In the genomic region with DNA sequence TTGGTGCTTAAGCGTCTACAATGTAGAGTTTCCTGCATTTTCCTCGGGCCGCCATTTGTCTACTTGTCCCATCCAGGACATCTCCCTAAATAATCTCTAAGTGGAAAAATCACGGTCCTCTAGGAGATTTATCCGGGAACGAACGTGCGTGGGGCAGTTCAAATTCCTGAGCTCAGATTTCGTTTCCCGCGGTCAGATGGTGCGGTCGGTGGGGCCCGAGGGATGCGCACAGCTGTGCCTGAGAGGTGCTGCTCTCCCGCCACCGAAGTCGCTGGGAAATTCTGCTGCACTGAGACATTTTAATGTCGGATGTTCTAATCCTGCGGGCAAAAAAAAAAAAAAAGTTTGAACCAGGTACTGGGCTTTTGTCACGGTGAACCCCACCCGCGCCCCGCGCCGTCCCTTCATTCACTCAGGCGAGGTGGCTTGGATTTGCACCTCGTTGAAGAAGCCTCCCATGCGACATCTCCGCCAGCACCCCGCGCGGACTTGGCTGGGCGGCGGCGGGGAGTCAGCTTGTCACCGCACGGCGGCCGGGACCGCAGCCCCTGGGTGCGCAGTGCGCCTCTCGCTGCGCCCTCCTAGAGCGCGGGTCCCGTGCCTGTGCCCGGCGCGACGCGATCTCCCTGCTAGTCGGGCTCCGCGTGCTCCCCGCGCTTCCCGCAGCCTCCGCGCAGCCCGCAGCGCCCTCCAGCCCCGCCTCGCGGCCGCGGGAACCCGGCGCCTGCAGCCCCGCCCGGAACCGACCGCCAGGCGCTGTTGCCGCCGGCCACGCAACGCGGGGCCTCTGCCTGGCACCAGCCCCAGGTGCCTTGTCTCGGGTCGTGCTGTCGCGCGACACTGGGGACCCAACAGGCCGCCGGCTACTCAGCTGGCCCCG, we compare ENCODE assay signal across 8 cellular contexts.
DNase-seq lines count a peak whose midpoint lies in the region; ATAC-seq and TF ChIP-seq lines count a peak whose summit lies in the region.

No MANE protein-coding gene starts in this region.

- peak; percentile 65 to 70 for ATAC-seq in lower lobe of right lung
- ATAC-seq in HG02763 (IDR thresholded peaks at IDR 0.05; ENCODE audit: unreplicated experiment) = no peak
- no peak for ATAC-seq in GM18870 (IDR thresholded peaks at IDR 0.05; ENCODE audit: unreplicated experiment)

- H3K4me1 ChIP-seq in lower lobe of right lung (peaks cover 16% of the 10 kb centered on the region), subcutaneous abdominal adipose tissue (ENCODE audit: control insufficient read depth in 5 of 5, insufficient read depth in 5 of 5, low read length in 5 of 5) (peaks cover 2 to 24% (median 11%) of the 10 kb centered on the region in 5 donors)

- H3K36me3 ChIP-seq in lower lobe of right lung (no peaks in the 10 kb centered on the region), subcutaneous abdominal adipose tissue (ENCODE audit: control insufficient read depth in 5 of 5, insufficient read depth in 5 of 5, low read length in 5 of 5) (no peaks in the 10 kb centered on the region)

- peak overlapping the region; percentile 48 to 78 (median 64) for H3K9ac ChIP-seq in subcutaneous abdominal adipose tissue (ENCODE audit: low read length in 5 of 5)

- H3K9me3 ChIP-seq in lower lobe of right lung = no peaks in the 10 kb centered on the region
- H3K9me3 ChIP-seq in subcutaneous abdominal adipose tissue (ENCODE audit: control insufficient read depth in 5 of 5, low read length in 5 of 5) = no peaks in the 10 kb centered on the region

- TF ChIP-seq CTCF in lower lobe of right lung (IDR thresholded peaks at IDR 0.05) = peak; percentile 28

- intact Hi-C loops in lower lobe of right lung (cut with DNase I) = loop anchor here (10.0 kb wide), 1 partner anchor 195 kb away; a partner anchor contains a TSS

- peak overlapping the region; percentile 76 for H3K27ac ChIP-seq in lower lobe of right lung
- H3K27ac ChIP-seq in subcutaneous abdominal adipose tissue (ENCODE audit: low read depth, low read length) = peak overlapping the region; percentile 89

- peak overlapping the region; percentile 69 for H3K4me3 ChIP-seq in lower lobe of right lung
- peak overlapping the region; percentile 67 to 79 (median 75) for H3K4me3 ChIP-seq in subcutaneous abdominal adipose tissue (ENCODE audit: low read depth in 1 of 5, low read length in 5 of 5)

- no peaks in the 10 kb centered on the region for H3K27me3 ChIP-seq in lower lobe of right lung (ENCODE audit: low read depth)
- peaks cover 0 to 3% (median 0%) of the 10 kb centered on the region in 5 donors for H3K27me3 ChIP-seq in subcutaneous abdominal adipose tissue (ENCODE audit: control insufficient read depth in 5 of 5, insufficient read depth in 4 of 5, low read length in 5 of 5)

- DNase-seq in NCI-H82 (lab: John Stamatoyannopoulos, UW) = peak; percentile 33
- DNase-seq in NCI-H82 treated with DMSO at 0.1 percent for 48 hours (lab: John Stamatoyannopoulos, UW; ENCODE audit: unreplicated experiment) = no peak
- peak; percentile 61 for DNase-seq in NCI-H2227 treated with DMSO at 0.1 percent for 48 hours (lab: John Stamatoyannopoulos, UW)
- DNase-seq in dermis microvascular lymphatic vessel endothelial cell (ENCODE audit: low read depth in 2 of 2) = peak; percentile 6 to 60
- peak; percentile 49 for DNase-seq in lower lobe of right lung

Comparison
In these comparisons a context has a peak if more than half of its experiments do, and no peak if none do; other contexts are left out.
1. ATAC-seq: peak in lower lobe of right lung (2 of 2); none in HG02763 (single experiment) and GM18870 (single experiment).